Comparison of ENCODE assay signal across 17 cellular contexts in the genomic region with DNA sequence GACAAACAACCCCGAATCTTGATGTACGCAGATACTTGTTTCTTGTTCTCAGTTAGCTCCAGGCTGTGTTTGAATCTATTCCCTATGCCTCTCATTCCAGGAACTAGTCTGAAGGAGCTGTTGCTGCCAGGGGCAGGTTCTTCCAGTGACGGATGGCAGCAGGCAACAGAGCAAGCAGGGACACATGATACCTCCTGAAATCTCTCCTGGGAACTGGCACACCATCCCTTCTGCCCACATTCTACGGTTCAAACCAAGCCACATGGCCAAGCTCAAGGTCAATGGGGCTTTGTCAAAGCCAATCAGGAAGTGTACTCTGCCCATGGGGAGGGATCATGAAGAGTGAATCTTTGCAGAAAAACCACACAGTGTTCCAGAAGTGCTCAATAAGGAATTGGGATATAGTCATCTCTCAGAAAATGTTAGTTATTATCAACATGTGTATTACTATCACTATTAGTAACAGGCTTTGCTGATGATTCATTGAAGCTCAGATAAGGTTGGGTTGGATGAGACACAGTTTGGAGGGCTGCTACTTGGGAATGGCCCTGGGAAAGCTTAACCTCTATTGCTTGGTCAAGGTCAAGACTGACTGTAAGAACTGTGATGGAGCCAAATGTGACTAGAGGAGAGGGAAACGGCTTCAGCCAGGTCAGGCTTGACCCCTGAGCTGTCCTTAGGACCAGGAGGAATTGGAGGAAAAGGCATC.
"Had no signal": no experiment of that assay in that cellular context is flagged by ENCODE, and none has a peak within 500 bp of the region (broad histone marks: within the 10 kb centered on the region; RNA-seq: fewer than 3 reads in every experiment).

No MANE protein-coding gene starts in this region.

- H3K27ac Mint-ChIP-seq: activated naive CD8-positive, alpha-beta T cell treated with anti-CD3 and anti-CD28 coated beads, Interleukin-2, amount 10 ng/mL, durations not matched to agents 7 days and 5 days; activated T-helper 17 cell treated with anti-CD3 and anti-CD28 coated beads, Interleukin-2, amount 50 U/mL, for 72 hours; memory B cell; nephron; stimulated activated naive CD8-positive, alpha-beta T cell treated with anti-CD3 and anti-CD28 coated beads, Interleukin-15, Interleukin-2, amounts not matched to agents 100 ng/mL and 50 ng/mL, for 24 hours had no signal

- H3K9me3 ChIP-seq: gastroesophageal sphincter, transverse colon had no signal

- H3K27me3 ChIP-seq: transverse colon had no signal

- H3K36me3 Mint-ChIP-seq: activated naive CD8-positive, alpha-beta T cell treated with anti-CD3 and anti-CD28 coated beads, Interleukin-2, amount 10 ng/mL, durations not matched to agents 7 days and 5 days; memory B cell had no signal

- DNase-seq: activated naive CD4-positive, alpha-beta T cell; activated naive CD8-positive, alpha-beta T cell treated with anti-CD3 and anti-CD28 coated beads, Interleukin-2, amount 10 ng/mL, durations not matched to agents 7 days and 5 days; activated T-cell treated with anti-CD3 and anti-CD28 coated beads, Interleukin-2, amount 50 U/mL, for 1 hour; amniotic stem cell; cortex of kidney; head of caudate nucleus; hypothalamus; retina; stimulated activated CD4-positive, alpha-beta T cell treated with anti-CD3 and anti-CD28 coated beads, Interleukin-12 subunit alpha, Interleukin-12 subunit beta, amount 100 ng/mL, for 4 hours; T-helper 9 cell; transverse colon had no signal

- H3K4me3 ChIP-seq: gastroesophageal sphincter, transverse colon had no signal

- H3K4me3 Mint-ChIP-seq: activated naive CD8-positive, alpha-beta T cell treated with anti-CD3 and anti-CD28 coated beads, Interleukin-2, amount 10 ng/mL, durations not matched to agents 7 days and 5 days; activated T-helper 17 cell treated with anti-CD3 and anti-CD28 coated beads, Interleukin-2, amount 50 U/mL, for 72 hours; memory B cell; nephron; stimulated activated naive CD8-positive, alpha-beta T cell treated with anti-CD3 and anti-CD28 coated beads, Interleukin-15, Interleukin-2, amounts not matched to agents 100 ng/mL and 50 ng/mL, for 24 hours had no signal

- H3K36me3 ChIP-seq: gastroesophageal sphincter, transverse colon had no signal

- H3K4me1 ChIP-seq: gastroesophageal sphincter, transverse colon had no signal

- H3K4me1 Mint-ChIP-seq: activated naive CD8-positive, alpha-beta T cell treated with anti-CD3 and anti-CD28 coated beads, Interleukin-2, amount 10 ng/mL, durations not matched to agents 7 days and 5 days; activated T-helper 17 cell treated with anti-CD3 and anti-CD28 coated beads, Interleukin-2, amount 50 U/mL, for 72 hours; memory B cell had no signal

- H3K27me3 Mint-ChIP-seq: activated naive CD8-positive, alpha-beta T cell treated with anti-CD3 and anti-CD28 coated beads, Interleukin-2, amount 10 ng/mL, durations not matched to agents 7 days and 5 days; stimulated activated naive CD8-positive, alpha-beta T cell treated with anti-CD3 and anti-CD28 coated beads, Interleukin-15, Interleukin-2, amounts not matched to agents 100 ng/mL and 50 ng/mL, for 24 hours had no signal

- H3K27ac ChIP-seq: epithelial cell of prostate, gastroesophageal sphincter, transverse colon had no signal
